Comparison of ENCODE assay signal across 9 cellular contexts in the genomic region with DNA sequence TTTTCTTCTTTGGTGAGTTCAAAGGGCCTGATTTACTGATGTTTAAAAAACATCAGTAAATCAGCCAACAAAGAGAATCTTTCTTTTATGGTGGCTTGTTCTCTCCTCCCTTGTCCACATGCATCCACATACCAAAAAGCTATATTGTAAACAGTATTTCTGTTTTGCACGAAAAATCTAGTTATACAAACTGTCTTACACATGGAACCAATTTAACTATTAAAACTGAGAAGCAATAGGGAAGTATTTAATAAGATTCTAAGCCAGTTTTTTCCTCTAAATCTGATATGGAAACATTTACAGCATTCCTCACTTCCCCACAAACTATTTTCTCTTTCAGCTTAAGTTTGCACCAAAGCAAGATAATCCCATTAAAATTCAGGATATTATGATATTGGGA.
DNase-seq lines count a peak whose midpoint lies in the region; ATAC-seq and TF ChIP-seq lines count a peak whose summit lies in the region.
"Had no signal": no experiment of that assay in that cellular context is flagged by ENCODE, and none has a peak within 500 bp of the region (broad histone marks: within the 10 kb centered on the region; RNA-seq: fewer than 3 reads in every experiment).

No MANE protein-coding gene starts in this region.

- POLR2A ChIA-PET in T-cell (lab: Charles Lee): interaction anchor here (0.6 to 1.4 kb wide), 6 partner anchors 11 to 93 kb away, joined by 3 to 7 read pairs (median 4); no protein-coding TSS in a partner anchor

- no peaks in the 10 kb centered on the region for H3K36me3 ChIP-seq in GM06990 (ENCODE audit: control insufficient read depth, insufficient read depth, low read length)
- H3K36me3 ChIP-seq in esophagus squamous epithelium: no peaks in the 10 kb centered on the region
- H3K36me3 ChIP-seq in psoas muscle (ENCODE audit: insufficient read depth in 1 of 2, low read depth in 1 of 2): no peaks in the 10 kb centered on the region
- no peaks in the 10 kb centered on the region for H3K36me3 ChIP-seq in osteoblast (ENCODE audit: insufficient read depth, low read length)

- ATAC-seq in T-cell (replicated peaks in 1 of 4) (no peak), psoas muscle (no peak), HG03135 (IDR thresholded peaks at IDR 0.05; ENCODE audit: unreplicated experiment) (no peak)

- no peak for TF ChIP-seq POLR2A in esophagus squamous epithelium (IDR thresholded peaks at IDR 0.05)

- CTCF ChIA-PET in T-cell (lab: Charles Lee): interaction anchor here in 1 of 2 donors (0.5 to 1.7 kb wide), 4 partner anchors 9 to 312 kb away, joined by 3 to 5 read pairs (median 3); no protein-coding TSS in a partner anchor

- peak overlapping the region; percentile 79 for H3K4me3 ChIP-seq in GM06990 (replicated peaks; ENCODE audit: low read depth, low read length)
- peak overlapping the region in 3 of 4 donors; percentile 72 to 95 (median 87) for H3K4me3 ChIP-seq in esophagus squamous epithelium
- H3K4me3 ChIP-seq in psoas muscle: peak overlapping the region; percentile 95
- H3K4me3 ChIP-seq in osteoblast (ENCODE audit: insufficient read depth, low read length): no peak overlapping the region

- no peaks in the 10 kb centered on the region for H3K9me3 ChIP-seq in esophagus squamous epithelium
- no peaks in the 10 kb centered on the region for H3K9me3 ChIP-seq in psoas muscle
- no peaks in the 10 kb centered on the region for H3K9me3 ChIP-seq in osteoblast (ENCODE audit: low read depth, low read length)

- no peaks in the 10 kb centered on the region for H4K20me1 ChIP-seq in osteoblast (ENCODE audit: insufficient read depth, low read length)

- H3K36me3 Mint-ChIP-seq in T-cell: peaks cover 13% of the 10 kb centered on the region

- DNase-seq in GM06990 (ENCODE audit: extremely low read depth, insufficient read length) (no peak), T-cell (no peak), esophagus squamous epithelium (lab: John Stamatoyannopoulos, UW) (no peak), psoas muscle (no peak), EL (no peak), osteoblast (ENCODE audit: insufficient read length, low spot score, missing footprints) (no peak)
- DNase-seq: DMS79, NCI-H1105 had no signal

- no peaks in the 10 kb centered on the region for H3K9me3 Mint-ChIP-seq in T-cell

- TF ChIP-seq CTCF in GM06990 (IDR thresholded peaks at IDR 0.05; ENCODE audit: insufficient read depth, low read length, poor library complexity, severe bottlenecking): no peak
- TF ChIP-seq CTCF in esophagus squamous epithelium (IDR thresholded peaks at IDR 0.05): no peak
- no peak for TF ChIP-seq CTCF in psoas muscle (IDR thresholded peaks at IDR 0.05)
- TF ChIP-seq CTCF in osteoblast (IDR thresholded peaks at IDR 0.05; ENCODE audit: extremely low read depth, low read depth, low read length): no peak

- H3K4me1 Mint-ChIP-seq in T-cell: peaks cover 60 to 70% (median 66%) of the 10 kb centered on the region in 3 donors

- H3K79me2 ChIP-seq in osteoblast (ENCODE audit: insufficient read depth, low read length): peaks cover 33% of the 10 kb centered on the region

- intact Hi-C loops in esophagus squamous epithelium (cut with DNase I) (loop anchor here (5.0 to 10.0 kb wide), 2 partner anchors 328 to 465 kb away; no protein-coding TSS in a partner anchor), psoas muscle (cut with DNase I) (loop anchor here (2.0 to 10.0 kb wide), 4 partner anchors 58 to 465 kb away; no protein-coding TSS in a partner anchor)

- H3K27ac Mint-ChIP-seq in T-cell: peak overlapping the region; percentile 90 to 96

- peak overlapping the region in 3 of 4 donors; percentile 5 to 95 (median 7) for H3K27ac ChIP-seq in esophagus squamous epithelium
- H3K27ac ChIP-seq in psoas muscle: no peak overlapping the region
- H3K27ac ChIP-seq in osteoblast (ENCODE audit: low read depth, low read length): no peak overlapping the region

- no peaks in the 10 kb centered on the region for H3K27me3 Mint-ChIP-seq in T-cell

- H2AFZ ChIP-seq in osteoblast (ENCODE audit: low read length): no peak overlapping the region

- 62 to 64% methylated on average over 1 of the region's 1 CpG for WGBS in esophagus squamous epithelium, 2 donors
- WGBS in psoas muscle, 3 donors: 90 to 98% (median 90%) methylated on average over 1 of the region's 1 CpG

- peak overlapping the region; percentile 81 to 89 (median 87) for H3K4me3 Mint-ChIP-seq in T-cell

- H3K4me1 ChIP-seq in esophagus squamous epithelium (peaks cover 4 to 68% (median 12%) of the 10 kb centered on the region in 3 donors), psoas muscle (peaks cover 52% of the 10 kb centered on the region), osteoblast (ENCODE audit: insufficient read depth, low read length) (peaks cover 2% of the 10 kb centered on the region)

- H3K4me2 ChIP-seq in osteoblast (ENCODE audit: insufficient read depth, low read length): no peak overlapping the region

- no peaks in the 10 kb centered on the region for H3K27me3 ChIP-seq in GM06990 (replicated peaks; ENCODE audit: control insufficient read depth, insufficient read depth, low read length)
- no peaks in the 10 kb centered on the region for H3K27me3 ChIP-seq in esophagus squamous epithelium
- no peaks in the 10 kb centered on the region for H3K27me3 ChIP-seq in psoas muscle (ENCODE audit: insufficient read depth in 3 of 3, low read length in 2 of 3)
- H3K27me3 ChIP-seq in osteoblast (ENCODE audit: insufficient read depth, low read length): peaks cover 20% of the 10 kb centered on the region

Comparison
In these comparisons a context has a peak if more than half of its experiments do, and no peak if none do; other contexts are left out.
1. H3K27ac ChIP-seq: peak in esophagus squamous epithelium (3 of 4); none in psoas muscle (single experiment) and osteoblast (single experiment).